ENCODE assay signal across 25 cellular contexts in genomic region chr6:124670801-124671200, GRCh38.
A peak's percentile ranks its signal among the peaks of the same experiment; 100 is the strongest.
DNase-seq lines count a peak whose midpoint lies in the region; ATAC-seq lines count a peak whose summit lies in the region.
"Had no signal": no experiment of that assay in that cellular context is flagged by ENCODE, and none has a peak within 500 bp of the region (broad histone marks: within the 10 kb centered on the region; RNA-seq: fewer than 3 reads in every experiment).

No MANE protein-coding gene starts in this region.

- in situ Hi-C loops in G401 (cut with HindIII; ENCODE audit: low sequenced_read_pairs), result no loop called here

- ATAC-seq in HG03025 (IDR thresholded peaks at IDR 0.05; ENCODE audit: low FRiP score, unreplicated experiment), result no peak
- no peak for ATAC-seq in GM19455 (IDR thresholded peaks at IDR 0.05; ENCODE audit: unreplicated experiment)
- no peak for ATAC-seq in effector memory CD8-positive, alpha-beta T cell (replicated peaks)
- ATAC-seq: activated CD8-positive, alpha-beta T cell treated with anti-CD3 and anti-CD28 coated beads, Interleukin-2, amount 10 ng/mL, durations not matched to agents 7 days and 5 days; psoas muscle; T-cell had no signal

- no peaks in the 10 kb centered on the region for H3K27me3 Mint-ChIP-seq in effector memory CD8-positive, alpha-beta T cell
- H3K27me3 Mint-ChIP-seq: CD4-positive, alpha-beta T cell; T-cell had no signal

- H3K27ac ChIP-seq in angular gyrus (ENCODE audit: low read depth, low read length), result peak overlapping the region; percentile 79
- H3K27ac ChIP-seq in substantia nigra (ENCODE audit: low read depth, low read length, poor library complexity, severe bottlenecking), result no peak overlapping the region
- H3K27ac ChIP-seq: epithelial cell of prostate, neural progenitor cell, Peyer's patch, psoas muscle, SJSA1 had no signal

- H3K4me1 Mint-ChIP-seq in effector memory CD8-positive, alpha-beta T cell (ENCODE audit: low read depth in 2 of 2), result no peaks in the 10 kb centered on the region
- H3K4me1 Mint-ChIP-seq: neural progenitor cell, T-cell had no signal

- H3K9me3 Mint-ChIP-seq in effector memory CD8-positive, alpha-beta T cell, result peaks cover 5 to 21% of the 10 kb centered on the region in 2 donors

- H3K4me3 Mint-ChIP-seq in effector memory CD8-positive, alpha-beta T cell, result no peak overlapping the region
- H3K4me3 Mint-ChIP-seq: activated CD8-positive, alpha-beta T cell treated with anti-CD3 and anti-CD28 coated beads, Interleukin-2, amount 10 ng/mL, durations not matched to agents 7 days and 5 days; CD4-positive, alpha-beta T cell; neural progenitor cell; T-cell had no signal

- H3K27ac Mint-ChIP-seq in effector memory CD8-positive, alpha-beta T cell, result no peak overlapping the region
- H3K27ac Mint-ChIP-seq: activated CD8-positive, alpha-beta T cell treated with anti-CD3 and anti-CD28 coated beads, Interleukin-2, amount 10 ng/mL, durations not matched to agents 7 days and 5 days; CD4-positive, alpha-beta T cell; neural progenitor cell; T-cell had no signal

- no peaks in the 10 kb centered on the region for H3K36me3 Mint-ChIP-seq in effector memory CD8-positive, alpha-beta T cell (ENCODE audit: insufficient read depth)
- H3K36me3 Mint-ChIP-seq: neural progenitor cell, T-cell had no signal

- DNase-seq in G401 (ENCODE audit: low spot score) (peak; percentile 55), NCI-H1436 (lab: John Stamatoyannopoulos, UW) (peak; percentile 33), NCI-H345 (lab: John Stamatoyannopoulos, UW) (peak; percentile 87), substantia nigra (lab: John Stamatoyannopoulos, UW) (no peak)
- DNase-seq in effector memory CD8-positive, alpha-beta T cell, result no peak
- DNase-seq: activated CD4-positive, CD25-positive, alpha-beta regulatory T cell treated with anti-CD3 and anti-CD28 coated beads, Interleukin-2, amount 50 U/mL, for 72 hours; activated CD8-positive, alpha-beta T cell treated with anti-CD3 and anti-CD28 coated beads, Interleukin-2, amount 10 ng/mL, durations not matched to agents 7 days and 5 days; activated effector memory CD4-positive, alpha-beta T cell treated with Interleukin-2 at 50 U/mL for 16 hours; activated T-cell treated with anti-CD3 and anti-CD28 coated beads for 4 hours; CD4-positive, alpha-beta T cell; DMS 273 treated with DMSO at 0.1 percent for 48 hours; KBM-7; mammary epithelial cell; MG63; Peyer's patch; psoas muscle; stimulated activated CD4-positive, alpha-beta T cell treated with anti-CD3 and anti-CD28 coated beads, Interleukin-15, amount 100 ng/mL, for 24 hours; T-cell; trophoblast cell had no signal

Comparison
In these comparisons a context has a peak if more than half of its experiments do, and no peak if none do; other contexts are left out.
1. DNase-seq: peak in G401 (single experiment), NCI-H1436 (single experiment) and NCI-H345 (single experiment); none in substantia nigra (0 of 49) and effector memory CD8-positive, alpha-beta T cell (0 of 3).